In genomic region chr16:84520778-84521770, GRCh38 we compare ENCODE assay signal across 1 cellular context.
TF ChIP-seq lines count a peak whose summit lies in the region.

No MANE protein-coding gene starts in this region.

TF ChIP-seq in HepG2, 621 proteins besides CTCF, POLR2A, EP300 and RAD21 (continued from another document):
- TF ChIP-seq HIC2 (CRISPR knock-in tag; IDR thresholded peaks at IDR 0.05; ENCODE audit: low read depth) (no peak), ZNF296 (CRISPR knock-in tag; conservative IDR thresholded peaks at IDR 0.05) (no peak), KLF13 (CRISPR knock-in tag; IDR thresholded peaks at IDR 0.05) (no peak), PAF1 (CRISPR knock-in tag; IDR thresholded peaks at IDR 0.05) (no peak), DPF2 (CRISPR knock-in tag; IDR thresholded peaks at IDR 0.05; ENCODE audit: borderline replicate concordance, low read depth) (no peak)
